ENCODE assay signal across 1 cellular context in genomic region chr19:54189020-54189667, GRCh38.
A peak's percentile ranks its signal among the peaks of the same experiment; 100 is the strongest.
TF ChIP-seq lines count a peak whose summit lies in the region.

TSS of gene MBOAT7 (minus strand) at chr19:54189580. CDS start at chr19:54188508, 1,072 bp downstream.

TF ChIP-seq in HEK293, 187 proteins besides CTCF, POLR2A, EP300 and RAD21 (continued from another document and continues in another):
- no peak for TF ChIP-seq ZSCAN4 (tag by site-specific recombination; IDR thresholded peaks at IDR 0.05)
- no peak for TF ChIP-seq ZNF645 (tag by site-specific recombination; IDR thresholded peaks at IDR 0.05)
- no peak for TF ChIP-seq GLIS1 (tag by site-specific recombination; IDR thresholded peaks at IDR 0.05)
- peak; percentile 98 for TF ChIP-seq PBX3 (CRISPR knock-in tag; IDR thresholded peaks at IDR 0.05)
- no peak for TF ChIP-seq ZNF548 (tag by site-specific recombination; IDR thresholded peaks at IDR 0.05)
- peak; percentile 68 for TF ChIP-seq ZXDB (tag by site-specific recombination; IDR thresholded peaks at IDR 0.05)
- TF ChIP-seq ZBTB44 (tag by site-specific recombination; IDR thresholded peaks at IDR 0.05) = no peak
- TF ChIP-seq ZNF626 (tag by site-specific recombination; IDR thresholded peaks at IDR 0.05) = no peak
- no peak for TF ChIP-seq ZNF488 (tag by site-specific recombination; IDR thresholded peaks at IDR 0.05)
- TF ChIP-seq ZNF174 (tag by site-specific recombination; IDR thresholded peaks at IDR 0.05) = no peak
- TF ChIP-seq REST (tag by site-specific recombination; IDR thresholded peaks at IDR 0.05) = no peak
- TF ChIP-seq ZNF558 (tag by site-specific recombination; IDR thresholded peaks at IDR 0.05) = no peak
- TF ChIP-seq ZNF530 (tag by site-specific recombination; IDR thresholded peaks at IDR 0.05; ENCODE audit: low read depth) = no peak
- no peak for TF ChIP-seq ZNF571 (tag by site-specific recombination; IDR thresholded peaks at IDR 0.05)
- TF ChIP-seq ZBTB11 (tag by site-specific recombination; conservative IDR thresholded peaks at IDR 0.05; ENCODE audit: low read depth) = no peak
- peak; percentile 71 for TF ChIP-seq ZFHX2 (tag by site-specific recombination; conservative IDR thresholded peaks at IDR 0.05)
- no peak for TF ChIP-seq AEBP2 (tag by site-specific recombination; IDR thresholded peaks at IDR 0.05; ENCODE audit: borderline replicate concordance)
- TF ChIP-seq KLF1 (tag by site-specific recombination; IDR thresholded peaks at IDR 0.05) = no peak
- no peak for TF ChIP-seq BCL11A (tag by site-specific recombination; IDR thresholded peaks at IDR 0.05; ENCODE audit: low read depth)
- TF ChIP-seq HIC1 (tag by site-specific recombination; IDR thresholded peaks at IDR 0.05) = no peak
- TF ChIP-seq ZNF140 (tag by site-specific recombination; IDR thresholded peaks at IDR 0.05) = no peak
- no peak for TF ChIP-seq ZEB2 (tag by site-specific recombination; IDR thresholded peaks at IDR 0.05)
- no peak for TF ChIP-seq YY1 (tag by site-specific recombination; IDR thresholded peaks at IDR 0.05)
- TF ChIP-seq ZNF704 (tag by site-specific recombination; IDR thresholded peaks at IDR 0.05) = no peak
- no peak for TF ChIP-seq ZNF518A (tag by site-specific recombination; conservative IDR thresholded peaks at IDR 0.05; ENCODE audit: low read depth)
